Comparison of ENCODE assay signal across 8 cellular contexts in the genomic region with DNA sequence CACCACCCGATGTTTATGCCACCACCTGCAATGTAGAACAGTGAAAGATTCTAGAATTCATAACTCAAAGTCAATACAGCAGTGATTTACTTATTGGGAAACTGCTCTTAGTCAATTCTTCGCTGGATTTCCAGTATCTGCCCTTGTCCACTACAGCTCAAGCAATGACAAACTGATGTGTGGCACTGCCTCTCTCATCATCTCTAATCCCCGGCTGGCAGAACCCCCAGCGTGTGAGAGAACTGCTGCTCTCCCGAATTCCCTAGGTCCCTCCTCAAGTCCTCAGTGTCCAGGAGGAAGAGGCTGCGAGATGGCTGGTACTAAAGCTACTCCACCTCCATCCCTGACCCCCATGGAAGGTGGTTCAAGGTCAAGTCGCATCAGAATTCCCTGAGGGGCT. TPM values are rescaled to one million over a fixed set of nuclear protein-coding genes. Genes with fewer than 3 reads are reported as not detected.
DNase-seq lines count a peak whose midpoint lies in the region; ATAC-seq, FAIRE-seq and TF ChIP-seq lines count a peak whose summit lies in the region.

No MANE protein-coding gene starts in this region.

- H2AFZ ChIP-seq in GM23248 (no peak overlapping the region), astrocyte (ENCODE audit: low read depth, low read length) (no peak overlapping the region)

- H3K27ac Mint-ChIP-seq in astrocyte (ENCODE audit: unreplicated experiment), result peak overlapping the region; percentile 59

- H3K27me3 Mint-ChIP-seq in astrocyte (ENCODE audit: low read depth, unreplicated experiment), result no peaks in the 10 kb centered on the region

- H3K9ac ChIP-seq in GM23248 (peak overlapping the region; percentile 93), astrocyte (ENCODE audit: low read length) (peak overlapping the region; percentile 87)

- no peaks in the 10 kb centered on the region for H3K9me2 ChIP-seq in GM23248 (ENCODE audit: insufficient read depth)

- H3K36me3 ChIP-seq in GM23248 (ENCODE audit: low read depth) (peaks cover 9% of the 10 kb centered on the region; the same call in 1 of the 2 replicates), astrocyte (ENCODE audit: insufficient read depth, low read length) (peaks cover 6% of the 10 kb centered on the region)

- DNase-seq in AG04449 (ENCODE audit: low read depth, low spot score) (no peak), GM23248 (peak; percentile 49), astrocyte (ENCODE audit: low read depth) (no peak), mesenteric fat pad (ENCODE audit: low spot score) (peak; percentile 14)
- DNase-seq in activated effector memory CD4-positive, alpha-beta T cell treated with anti-CD3 and anti-CD28 coated beads, Interleukin-2, amount 50 U/mL, for 16 hours, result no peak

- CTCF ChIA-PET in AG04449 (lab: Yijun Ruan, JAX), result interaction anchor here (0.5 to 3.9 kb wide), 5 partner anchors 11 to 53 kb away, joined by 3 to 17 read pairs (median 8); partner anchors contain the start of genes HSBP1L1 and RBFA

- 29 to 33% methylated on average over 7 of the region's 7 CpGs for WGBS in GM23248 (ENCODE audit: low coverage in 1 of 2, low lambda C conversion rate in 2 of 2, missing lambda C conversion rate in 2 of 2), 2 experiments

- ATAC-seq in HG02759 (IDR thresholded peaks at IDR 0.05; ENCODE audit: unreplicated experiment), result no peak
- ATAC-seq in activated CD4-positive, CD25-positive, alpha-beta regulatory T cell treated with anti-CD3 and anti-CD28 coated beads, Interleukin-2, amount 50 U/mL, for 24 hours, result no peak
- no peak for ATAC-seq in HG02852 (IDR thresholded peaks at IDR 0.05; ENCODE audit: unreplicated experiment)

- H4K20me1 ChIP-seq in GM23248 (ENCODE audit: insufficient read depth) (peaks cover 23% of the 10 kb centered on the region; the same call in 1 of the 2 replicates), astrocyte (ENCODE audit: insufficient read depth, low read length) (peaks cover 64% of the 10 kb centered on the region)

- in situ Hi-C loops in GM23248 (cut with MboI), result no loop called here

- H3K4me2 ChIP-seq in GM23248 (ENCODE audit: unreplicated experiment), result peak overlapping the region; percentile 100
- peak overlapping the region; percentile 86 for H3K4me2 ChIP-seq in astrocyte (ENCODE audit: low read length)

- H3K79me2 ChIP-seq in GM23248 (ENCODE audit: insufficient read depth) (peaks cover 69% of the 10 kb centered on the region), astrocyte (ENCODE audit: insufficient read depth, low read length) (peaks cover 67% of the 10 kb centered on the region)

- no peaks in the 10 kb centered on the region for H3K9me3 ChIP-seq in GM23248 (ENCODE audit: low read depth)
- H3K9me3 ChIP-seq in astrocyte (ENCODE audit: insufficient read depth, low read depth, low read length), result no peaks in the 10 kb centered on the region

- H3K4me1 Mint-ChIP-seq in astrocyte (ENCODE audit: low read depth, unreplicated experiment), result peaks cover 20% of the 10 kb centered on the region

- H3K27me3 ChIP-seq in GM23248 (replicated peaks; ENCODE audit: insufficient read depth) (no peaks in the 10 kb centered on the region), astrocyte (ENCODE audit: insufficient read depth, low read length) (no peaks in the 10 kb centered on the region)

- no peak for FAIRE-seq in astrocyte (lab: Jason Lieb, UNC)

- peak overlapping the region; percentile 96 for H3K4me3 Mint-ChIP-seq in astrocyte (ENCODE audit: unreplicated experiment)

- H3K4me3 ChIP-seq in AG04449 (ENCODE audit: low read depth, low read length) (peak overlapping the region; percentile 99), GM23248 (peak overlapping the region; percentile 98), astrocyte (ENCODE audit: insufficient read depth, low read depth, low read length) (peak overlapping the region; percentile 78)

- TF ChIP-seq CTCF in AG04449 (IDR thresholded peaks at IDR 0.05; ENCODE audit: insufficient read depth, low read length, missing control alignments) (no peak), astrocyte (IDR thresholded peaks at IDR 0.05; ENCODE audit: insufficient read depth, low read depth, low read length) (no peak)

- H3F3A ChIP-seq in GM23248 (ENCODE audit: insufficient read depth), result peaks cover 5% of the 10 kb centered on the region; the same call in 1 of the 2 replicates

- H3K4me1 ChIP-seq in GM23248 (ENCODE audit: insufficient read depth) (peaks cover 9% of the 10 kb centered on the region; the same call in 1 of the 2 replicates), astrocyte (ENCODE audit: insufficient read depth, low read length) (peaks cover 7% of the 10 kb centered on the region)

- H3K9me3 Mint-ChIP-seq in astrocyte (ENCODE audit: unreplicated experiment), result no peaks in the 10 kb centered on the region

- peak overlapping the region; percentile 93 for H3K27ac ChIP-seq in GM23248
- no peak overlapping the region for H3K27ac ChIP-seq in astrocyte (ENCODE audit: low read depth, low read length)

- POLR2A ChIA-PET in AG04449 (lab: Yijun Ruan, JAX), result no interaction called here

- H3K36me3 Mint-ChIP-seq in astrocyte (ENCODE audit: low read depth, unreplicated experiment), result peaks cover 3% of the 10 kb centered on the region

RNA-seq across cellular contexts. Expression of gene TXNL4A, which starts 1.6 kb away (rescaled TPM):
- 17.4 and 28.5 TPM in 2 replicates for total RNA-seq in GM23248 (2014; rRNA removed; shearing (Covaris generic))
- polyA plus RNA-seq in GM23248 (2016; fragmentation: Nextera tagmentation; extraction: Ambion mirVana), result 192 and 195 TPM in 2 replicates
- total RNA-seq in astrocyte (126 and 135 TPM in 2 replicates), mesenteric fat pad (107 TPM)

RNA-seq across cellular contexts. Expression of gene HSBP1L1, which starts 22.3 kb away (rescaled TPM):
- total RNA-seq in GM23248 (2014; rRNA removed; shearing (Covaris generic)), result 6.8 and 17.8 TPM in 2 replicates
- 27.0 and 28.7 TPM in 2 replicates for polyA plus RNA-seq in GM23248 (2016; fragmentation: Nextera tagmentation; extraction: Ambion mirVana)
- total RNA-seq in astrocyte (3.8 and 6.1 TPM in 2 replicates), mesenteric fat pad (18.8 TPM)

RNA-seq across cellular contexts. Expression of gene SLC66A2, which starts 35.3 kb away (rescaled TPM):
- 67.0 and 85.5 TPM in 2 replicates for total RNA-seq in GM23248 (2014; rRNA removed; shearing (Covaris generic))
- polyA plus RNA-seq in GM23248 (2016; fragmentation: Nextera tagmentation; extraction: Ambion mirVana), result 33.1 and 33.5 TPM in 2 replicates
- 25.3 and 27.6 TPM in 2 replicates for total RNA-seq in astrocyte
- total RNA-seq in mesenteric fat pad, result 85.9 TPM

RNA-seq across cellular contexts. Expression of gene RBFA, which starts 47.5 kb away (rescaled TPM):
- total RNA-seq in GM23248 (2014; rRNA removed; shearing (Covaris generic)), result 23.4 and 28.2 TPM in 2 replicates
- 27.9 and 29.2 TPM in 2 replicates for polyA plus RNA-seq in GM23248 (2016; fragmentation: Nextera tagmentation; extraction: Ambion mirVana)
- 24.1 and 24.4 TPM in 2 replicates for total RNA-seq in astrocyte
- 31.7 TPM for total RNA-seq in mesenteric fat pad

Comparison
In these comparisons a context has a peak if more than half of its experiments do, and no peak if none do; other contexts are left out.
1. DNase-seq: peak in GM23248 (single experiment) and mesenteric fat pad (single experiment); none in AG04449 (single experiment), astrocyte (single experiment) and activated effector memory CD4-positive, alpha-beta T cell treated with anti-CD3 and anti-CD28 coated beads, Interleukin-2, amount 50 U/mL, for 16 hours (single experiment).
2. Peak in every context shown above with its lines, with median percentiles within 50 percentile points of each other: H3K4me3 ChIP-seq.